Comparison of ENCODE assay signal across 9 cellular contexts in the genomic region with DNA sequence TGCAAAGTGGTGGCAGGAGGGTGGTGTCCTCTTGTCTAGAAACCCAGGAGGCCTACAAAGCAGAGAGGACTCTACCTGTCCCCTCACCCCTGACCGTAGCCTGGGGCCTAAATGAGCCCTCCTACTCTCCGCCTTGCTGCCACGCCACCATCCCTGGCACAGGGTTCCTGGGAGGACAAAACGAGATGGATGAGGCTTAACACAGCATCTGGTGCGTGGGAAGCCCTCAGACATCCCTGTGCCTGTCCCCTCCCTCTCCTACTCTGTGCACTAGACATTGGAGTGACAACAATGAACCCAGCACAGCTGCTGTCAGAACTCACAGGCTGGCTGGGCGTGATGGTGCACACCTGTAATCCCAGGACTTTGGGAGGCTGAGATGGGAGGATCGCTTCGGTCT. TPM values are rescaled to one million over a fixed set of nuclear protein-coding genes. Genes with fewer than 3 reads are reported as not detected.
DNase-seq lines count a peak whose midpoint lies in the region; ATAC-seq and TF ChIP-seq lines count a peak whose summit lies in the region.
"Had no signal": no experiment of that assay in that cellular context is flagged by ENCODE, and none has a peak within 500 bp of the region (broad histone marks: within the 10 kb centered on the region; RNA-seq: fewer than 3 reads in every experiment).

No MANE protein-coding gene starts in this region.

- peak overlapping the region; percentile 4 for H3K27ac ChIP-seq in urinary bladder (ENCODE audit: low read depth)
- H3K27ac ChIP-seq in CD4-positive, alpha-beta T cell (ENCODE audit: low read depth, low read length) = no peak overlapping the region

- no peaks in the 10 kb centered on the region for H3K9me3 ChIP-seq in CD4-positive, alpha-beta T cell (ENCODE audit: control insufficient read depth, low read length)

- peak overlapping the region; percentile 92 for H3K27ac Mint-ChIP-seq in chondrocyte (ENCODE audit: unreplicated experiment)
- no peak overlapping the region for H3K27ac Mint-ChIP-seq in CD4-positive, alpha-beta T cell
- H3K27ac Mint-ChIP-seq: activated CD8-positive, alpha-beta memory T cell treated with anti-CD3 and anti-CD28 coated beads, Interleukin-2, amount 10 ng/mL, durations not matched to agents 7 days and 5 days had no signal

- H3K36me3 ChIP-seq in urinary bladder (ENCODE audit: insufficient read depth) = no peaks in the 10 kb centered on the region

- no peak for TF ChIP-seq CTCF in chondrocyte (IDR thresholded peaks at IDR 0.05)
- no peak for TF ChIP-seq CTCF in CD4-positive, alpha-beta T cell (IDR thresholded peaks at IDR 0.05)

- H3K4me1 ChIP-seq in urinary bladder (ENCODE audit: insufficient read depth) = no peaks in the 10 kb centered on the region

- no peaks in the 10 kb centered on the region for H3K27me3 Mint-ChIP-seq in chondrocyte (ENCODE audit: low read depth)
- no peaks in the 10 kb centered on the region for H3K27me3 Mint-ChIP-seq in CD4-positive, alpha-beta T cell

- WGBS in urinary bladder = 90% methylated on average over 8 of the region's 8 CpGs

- POLR2A ChIA-PET in CD4-positive, alpha-beta T cell (lab: Charles Lee) = no interaction called here

- H3K36me3 Mint-ChIP-seq in chondrocyte (ENCODE audit: low read depth) = no peaks in the 10 kb centered on the region
- H3K36me3 Mint-ChIP-seq in CD4-positive, alpha-beta T cell (ENCODE audit: low read depth) = no peaks in the 10 kb centered on the region
- H3K36me3 Mint-ChIP-seq: activated CD8-positive, alpha-beta memory T cell treated with anti-CD3 and anti-CD28 coated beads, Interleukin-2, amount 10 ng/mL, durations not matched to agents 7 days and 5 days had no signal

- H3K4me3 Mint-ChIP-seq in chondrocyte (ENCODE audit: unreplicated experiment) = peak overlapping the region; percentile 59
- H3K4me3 Mint-ChIP-seq in CD4-positive, alpha-beta T cell = no peak overlapping the region
- H3K4me3 Mint-ChIP-seq: activated CD8-positive, alpha-beta memory T cell treated with anti-CD3 and anti-CD28 coated beads, Interleukin-2, amount 10 ng/mL, durations not matched to agents 7 days and 5 days had no signal

- no peak for ATAC-seq in CD4-positive, alpha-beta T cell (ENCODE audit: poor library complexity)

- DNase-seq in NCI-H82 (lab: John Stamatoyannopoulos, UW) (peak; percentile 28), NCI-H82 treated with DMSO at 0.1 percent for 48 hours (lab: John Stamatoyannopoulos, UW; ENCODE audit: unreplicated experiment) (no peak), chondrocyte (ENCODE audit: low spot score) (no peak), myocyte (ENCODE audit: low read depth) (peak; percentile 23)
- DNase-seq in stimulated activated CD8-positive, alpha-beta memory T cell treated with anti-CD3 and anti-CD28 coated beads, Interleukin-4, amount 100 ng/mL, for 48 hours = no peak
- DNase-seq in stimulated activated CD4-positive, alpha-beta T cell treated with anti-CD3 and anti-CD28 coated beads, Interleukin-4, amount 100 ng/mL, for 1 hour = no peak
- DNase-seq in CD4-positive, alpha-beta T cell = no peak

- H3K9me3 Mint-ChIP-seq in chondrocyte (ENCODE audit: low read depth) = no peaks in the 10 kb centered on the region
- no peaks in the 10 kb centered on the region for H3K9me3 Mint-ChIP-seq in CD4-positive, alpha-beta T cell

- no peak overlapping the region for H3K4me3 ChIP-seq in urinary bladder (ENCODE audit: low read depth, low read length)

- CTCF ChIA-PET in CD4-positive, alpha-beta T cell (lab: Charles Lee) = interaction anchor here (0.7 to 3.0 kb wide), 12 partner anchors 15 to 238 kb away, joined by 3 to 34 read pairs (median 4); no protein-coding TSS in a partner anchor

- no peaks in the 10 kb centered on the region for H3K27me3 ChIP-seq in CD4-positive, alpha-beta T cell (ENCODE audit: control insufficient read depth, insufficient read depth, low read length)

- peaks cover 74% of the 10 kb centered on the region for H3K4me1 Mint-ChIP-seq in chondrocyte (ENCODE audit: low read depth)
- H3K4me1 Mint-ChIP-seq in CD4-positive, alpha-beta T cell (ENCODE audit: low read depth) = peaks cover 4% of the 10 kb centered on the region

- intact Hi-C loops in CD4-positive, alpha-beta T cell (cut with DNase I, micrococcal nuclease) = loop anchor here (1.0 to 10.0 kb wide), 8 partner anchors 113 to 1112 kb away; no protein-coding TSS in a partner anchor

RNA-seq across cellular contexts. Expression of a gene that starts 36.4 kb away (rescaled TPM):
- total RNA-seq in chondrocyte (575 to 655 TPM (median 579 TPM) in 3 replicates), myocyte (234 and 270 TPM in 2 replicates), urinary bladder (173 TPM)
- 665 TPM for polyA plus RNA-seq in myocyte (2012)
- polyA plus RNA-seq in urinary bladder = 100 TPM
- under 1 TPM; 0.61 to 0.71 TPM for total RNA-seq in CD4-positive, alpha-beta T cell
- total RNA-seq: activated CD8-positive, alpha-beta memory T cell treated with anti-CD3 and anti-CD28 coated beads, Interleukin-2, amount 10 ng/mL, durations not matched to agents 7 days and 5 days had no signal

Comparison
In these comparisons a context has a peak if more than half of its experiments do, and no peak if none do; other contexts are left out.
1. DNase-seq: peak in NCI-H82 (single experiment) and myocyte (single experiment); none in NCI-H82 treated with DMSO at 0.1 percent for 48 hours (single experiment), chondrocyte (single experiment), stimulated activated CD8-positive, alpha-beta memory T cell treated with anti-CD3 and anti-CD28 coated beads, Interleukin-4, amount 100 ng/mL, for 48 hours (single experiment), stimulated activated CD4-positive, alpha-beta T cell treated with anti-CD3 and anti-CD28 coated beads, Interleukin-4, amount 100 ng/mL, for 1 hour (single experiment) and CD4-positive, alpha-beta T cell (0 of 10).
2. RNA of a gene that starts 36.4 kb away (total RNA-seq): 575 to 655 TPM in chondrocyte, 234 to 270 TPM in myocyte and 173 TPM in urinary bladder (single experiment); 0.61 to 0.71 TPM in CD4-positive, alpha-beta T cell; every median in the first group is over 100 times any median in the second.